20 cellular contexts compared by ENCODE assay signal in genomic region chr10:686155-686931, GRCh38.
"Had no signal": no experiment of that assay in that cellular context is flagged by ENCODE, and none has a peak within 500 bp of the region (broad histone marks: within the 10 kb centered on the region; RNA-seq: fewer than 3 reads in every experiment).

No MANE protein-coding gene starts in this region.

- H3K27me3 ChIP-seq: ascending aorta, breast epithelium, gastrocnemius medialis, right atrium auricular region, tibial artery had no signal

- ATAC-seq: activated CD4-positive, alpha-beta T cell treated with anti-CD3 and anti-CD28 coated beads for 36 hours; activated CD8-positive, alpha-beta memory T cell treated with anti-CD3 and anti-CD28 coated beads, Interleukin-2, amount 10 ng/mL, durations not matched to agents 7 days and 5 days; activated T-helper 17 cell treated with anti-CD3 and anti-CD28 coated beads, Interleukin-2, amount 50 U/mL, for 72 hours; gastrocnemius medialis; heart left ventricle had no signal

- H3K36me3 ChIP-seq: ascending aorta, breast epithelium, gastrocnemius medialis, heart left ventricle, left ventricle myocardium inferior, right atrium auricular region, tibial artery had no signal

- DNase-seq: activated CD4-positive, alpha-beta memory T cell treated with anti-CD3 and anti-CD28 coated beads, Interleukin-2, amount 10 ng/mL, durations not matched to agents 7 days and 5 days; activated CD4-positive, alpha-beta T cell treated with anti-CD3 and anti-CD28 coated beads for 36 hours; activated CD8-positive, alpha-beta memory T cell treated with anti-CD3 and anti-CD28 coated beads, Interleukin-2, amount 10 ng/mL, durations not matched to agents 7 days and 5 days; activated naive CD4-positive, alpha-beta T cell treated with Interleukin-2 at 50 U/mL for 16 hours; cortex of kidney; effector CD4-positive, alpha-beta T cell; gastrocnemius medialis; heart left ventricle; kidney glomerular epithelial cell; left ventricle myocardium inferior; mammary epithelial cell; tibial artery had no signal

- H3K9me3 ChIP-seq: ascending aorta, breast epithelium, gastrocnemius medialis, right atrium auricular region, tibial artery had no signal

- H3K27ac ChIP-seq: ascending aorta, breast epithelium, left ventricle myocardium inferior, SK-N-MC, skin epidermis had no signal

- H3K4me3 ChIP-seq: ascending aorta, breast epithelium, gastrocnemius medialis, heart left ventricle, left ventricle myocardium inferior, right atrium auricular region, SK-N-MC, skin epidermis, tibial artery had no signal

- FAIRE-seq: TTC549, urothelium cell line had no signal
